ENCODE assay signal across 12 cellular contexts in genomic region chr6:8029243-8029870, GRCh38. TPM values are rescaled to one million over a fixed set of nuclear protein-coding genes. Genes with fewer than 3 reads are reported as not detected.
A peak's percentile ranks its signal among the peaks of the same experiment; 100 is the strongest.
DNase-seq lines count a peak whose midpoint lies in the region; ATAC-seq, FAIRE-seq and TF ChIP-seq lines count a peak whose summit lies in the region.
"Had no signal": no experiment of that assay in that cellular context is flagged by ENCODE, and none has a peak within 500 bp of the region (broad histone marks: within the 10 kb centered on the region; RNA-seq: fewer than 3 reads in every experiment).

No MANE protein-coding gene starts in this region.

- no peak for DNase-seq in H54 (ENCODE audit: insufficient read length, low spot score)
- DNase-seq in NCI-H226 = peak; percentile 5
- peak; percentile 52 for DNase-seq in fibroblast of mammary gland (ENCODE audit: low read depth)
- no peak for DNase-seq in osteoblast (ENCODE audit: insufficient read length, low spot score, missing footprints)
- no peak for DNase-seq in sciatic nerve (ENCODE audit: low spot score)
- DNase-seq in stimulated activated CD4-positive, alpha-beta T cell treated with anti-CD3 and anti-CD28 coated beads, Interleukin-2, amount 100 ng/mL, for 48 hours = no peak
- DNase-seq in tibial artery = no peak
- DNase-seq: activated naive CD8-positive, alpha-beta T cell treated with anti-CD3 and anti-CD28 coated beads, Interleukin-2, amount 10 ng/mL, durations not matched to agents 7 days and 5 days; MM.1S; retina had no signal

- H3K36me3 ChIP-seq in osteoblast (ENCODE audit: insufficient read depth, low read length) (no peaks in the 10 kb centered on the region), tibial artery (peaks cover 0 to 6% (median 0%) of the 10 kb centered on the region in 3 donors)

- no peak for TF ChIP-seq CTCF in fibroblast of mammary gland (conservative IDR thresholded peaks at IDR 0.05; ENCODE audit: control insufficient read depth, insufficient read depth, low read depth, low read length)
- TF ChIP-seq CTCF in osteoblast (IDR thresholded peaks at IDR 0.05; ENCODE audit: extremely low read depth, low read depth, low read length) = no peak
- TF ChIP-seq CTCF in tibial artery (IDR thresholded peaks at IDR 0.05) = no peak

- ATAC-seq in sciatic nerve = no peak

- H3K4me1 ChIP-seq in osteoblast (ENCODE audit: insufficient read depth, low read length) = peaks cover 20% of the 10 kb centered on the region
- peaks cover 0 to 16% (median 3%) of the 10 kb centered on the region in 4 donors for H3K4me1 ChIP-seq in tibial artery

- no peak for TF ChIP-seq POLR2A in H54 (IDR thresholded peaks at IDR 0.05; ENCODE audit: low read depth, low read length)

- intact Hi-C loops in sciatic nerve (cut with DNase I) = no loop called here
- intact Hi-C loops in tibial artery (cut with DNase I; ENCODE audit: low total_unique reads) = no loop called here

- peak overlapping the region; percentile 7 for H2AFZ ChIP-seq in osteoblast (ENCODE audit: low read length)

- peak overlapping the region; percentile 31 for H3K27ac ChIP-seq in osteoblast (ENCODE audit: low read depth, low read length)
- H3K27ac ChIP-seq in tibial artery = no peak overlapping the region
- H3K27ac ChIP-seq: VCaP had no signal

- peak; percentile 78 for FAIRE-seq in H54 (lab: Jason Lieb, UNC)

- H3K79me2 ChIP-seq in osteoblast (ENCODE audit: insufficient read depth, low read length) = peaks cover 19% of the 10 kb centered on the region

- no peaks in the 10 kb centered on the region for H4K20me1 ChIP-seq in osteoblast (ENCODE audit: insufficient read depth, low read length)

- H3K9me3 ChIP-seq in osteoblast (ENCODE audit: low read depth, low read length) (no peaks in the 10 kb centered on the region), tibial artery (no peaks in the 10 kb centered on the region)
- H3K9me3 ChIP-seq: esophagus muscularis mucosa had no signal

- no peaks in the 10 kb centered on the region for H3K27me3 ChIP-seq in osteoblast (ENCODE audit: insufficient read depth, low read length)
- H3K27me3 ChIP-seq in tibial artery = no peaks in the 10 kb centered on the region
- H3K27me3 ChIP-seq: esophagus muscularis mucosa had no signal

- H3K4me3 ChIP-seq in fibroblast of mammary gland (ENCODE audit: control insufficient read depth, low read depth, low read length) (no peak overlapping the region), osteoblast (ENCODE audit: insufficient read depth, low read length) (peak overlapping the region; percentile 11), tibial artery (no peak overlapping the region)
- H3K4me3 ChIP-seq: esophagus muscularis mucosa had no signal

- peak overlapping the region; percentile 49 for H3K4me2 ChIP-seq in osteoblast (ENCODE audit: insufficient read depth, low read length)

RNA-seq across cellular contexts. Expression of gene BLOC1S5, which starts 34.8 kb away (rescaled TPM):
- total RNA-seq in osteoblast (14.1 and 15.3 TPM in 2 replicates), sciatic nerve (17.8 TPM)

Comparison
In these comparisons a context has a peak if more than half of its experiments do, and no peak if none do; other contexts are left out.
1. DNase-seq: peak in NCI-H226 (single experiment) and fibroblast of mammary gland (single experiment); none in H54 (single experiment), osteoblast (single experiment), sciatic nerve (single experiment), stimulated activated CD4-positive, alpha-beta T cell treated with anti-CD3 and anti-CD28 coated beads, Interleukin-2, amount 100 ng/mL, for 48 hours (0 of 2) and tibial artery (0 of 2).